12 cellular contexts compared by ENCODE assay signal in the genomic region with DNA sequence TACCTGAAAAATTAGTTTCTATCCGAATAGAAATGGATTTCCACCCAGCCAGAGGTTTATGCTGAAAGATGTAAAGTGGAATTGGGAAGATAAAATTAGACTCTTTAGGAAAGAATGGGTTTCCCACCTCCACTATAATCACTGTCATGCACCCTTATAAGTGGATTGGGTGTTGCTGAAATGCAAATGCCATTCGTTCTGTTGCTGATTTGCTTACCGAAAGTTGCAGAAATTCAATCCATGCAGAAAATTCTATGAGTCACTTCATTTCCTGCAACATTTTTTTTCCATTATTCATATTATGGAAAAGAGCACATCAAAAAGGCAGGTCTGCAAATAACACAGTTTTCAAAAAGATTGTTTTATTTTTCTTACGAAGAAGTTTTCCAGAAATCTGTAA.
DNase-seq lines count a peak whose midpoint lies in the region; ATAC-seq and TF ChIP-seq lines count a peak whose summit lies in the region.
"Had no signal": no experiment of that assay in that cellular context is flagged by ENCODE, and none has a peak within 500 bp of the region (broad histone marks: within the 10 kb centered on the region; RNA-seq: fewer than 3 reads in every experiment).

No MANE protein-coding gene starts in this region.

- H3K27ac ChIP-seq in left ventricle myocardium inferior (replicated peaks) (peak overlapping the region; percentile 72), right cardiac atrium (ENCODE audit: low read length) (no peak overlapping the region), angular gyrus (ENCODE audit: low read depth, low read length) (peak overlapping the region; percentile 76), OCI-LY7 (ENCODE audit: low read depth, low read length, poor library complexity, severe bottlenecking) (no peak overlapping the region)
- H3K27ac ChIP-seq: C4-2B, Peyer's patch, vagina had no signal

- intact Hi-C loops in left ventricle myocardium inferior (cut with micrococcal nuclease) (no loop called here), right cardiac atrium (cut with DNase I) (no loop called here), OCI-LY7 (cut with micrococcal nuclease; ENCODE audit: unreplicated experiment) (no loop called here)

- CTCF ChIA-PET in OCI-LY7 (lab: Charles Lee; ENCODE audit: unreplicated experiment): no interaction called here

- no peaks in the 10 kb centered on the region for H4K20me1 ChIP-seq in OCI-LY7 (ENCODE audit: insufficient read depth, low read length)

- H3K9me2 ChIP-seq in OCI-LY7 (ENCODE audit: insufficient read depth, low read length): no peaks in the 10 kb centered on the region

- H3K79me2 ChIP-seq in OCI-LY7 (ENCODE audit: insufficient read depth, low read depth, low read length): no peaks in the 10 kb centered on the region

- POLR2A ChIA-PET in OCI-LY7 (lab: Charles Lee): no interaction called here

- H3K4me1 ChIP-seq in left ventricle myocardium inferior (peaks cover 28% of the 10 kb centered on the region), right cardiac atrium (ENCODE audit: control insufficient read depth, insufficient read depth, low read length) (no peaks in the 10 kb centered on the region), OCI-LY7 (ENCODE audit: insufficient read depth, low read length, poor library complexity, severe bottlenecking) (no peaks in the 10 kb centered on the region)
- H3K4me1 ChIP-seq: Peyer's patch had no signal

- no peak overlapping the region for H3K4me2 ChIP-seq in OCI-LY7 (ENCODE audit: low read length)

- H3K27me3 ChIP-seq in left ventricle myocardium inferior (ENCODE audit: low read depth) (peaks cover 5% of the 10 kb centered on the region), right cardiac atrium (ENCODE audit: control insufficient read depth, insufficient read depth) (no peaks in the 10 kb centered on the region)
- H3K27me3 ChIP-seq: Peyer's patch, vagina had no signal

- H3K4me3 ChIP-seq in left ventricle myocardium inferior (no peak overlapping the region), right cardiac atrium (ENCODE audit: low read length) (no peak overlapping the region), OCI-LY7 (ENCODE audit: low read depth, low read length, poor library complexity, severe bottlenecking) (no peak overlapping the region)
- H3K4me3 ChIP-seq: Peyer's patch, vagina had no signal

- H3K9me3 ChIP-seq in left ventricle myocardium inferior (replicated peaks) (peaks cover 5% of the 10 kb centered on the region), right cardiac atrium (ENCODE audit: control insufficient read depth, low read length) (no peaks in the 10 kb centered on the region), OCI-LY7 (ENCODE audit: low read length) (no peaks in the 10 kb centered on the region)
- H3K9me3 ChIP-seq: Peyer's patch, vagina had no signal

- DNase-seq in left ventricle myocardium inferior (no peak), right cardiac atrium (no peak), foreskin melanocyte (peak; percentile 51), amniotic stem cell (lab: John Stamatoyannopoulos, UW) (no peak), OCI-LY7 (ENCODE audit: low spot score) (no peak), NCI-H2196 treated with DMSO at 0.1 percent for 48 hours (lab: John Stamatoyannopoulos, UW; ENCODE audit: unreplicated experiment) (no peak)
- DNase-seq: activated CD4-positive, alpha-beta T cell treated with anti-CD3 and anti-CD28 coated beads, Interleukin-2, amount 50 U/mL, for 4 hours; Peyer's patch had no signal

- TF ChIP-seq CTCF in left ventricle myocardium inferior (IDR thresholded peaks at IDR 0.05; ENCODE audit: borderline replicate concordance): no peak
- no peak for TF ChIP-seq CTCF in OCI-LY7 (conservative IDR thresholded peaks at IDR 0.05; ENCODE audit: low read length)

- BruUV-seq in OCI-LY7 (replicated peaks; lab: Mats Ljungman, UMichigan): no TSS peak

- no peak overlapping the region for H2AFZ ChIP-seq in OCI-LY7 (ENCODE audit: low read length)

- WGBS in right cardiac atrium: 52% methylated on average over 4 of the region's 4 CpGs

- ATAC-seq in right cardiac atrium (no peak), GM18868 (IDR thresholded peaks at IDR 0.05; ENCODE audit: unreplicated experiment) (no peak)

- no peaks in the 10 kb centered on the region for H3K36me3 ChIP-seq in left ventricle myocardium inferior
- H3K36me3 ChIP-seq in OCI-LY7 (ENCODE audit: insufficient read depth, low read length): no peaks in the 10 kb centered on the region
- H3K36me3 ChIP-seq: Peyer's patch, vagina had no signal

Comparison
In these comparisons a context has a peak if more than half of its experiments do, and no peak if none do; other contexts are left out.
1. H3K27ac ChIP-seq: peak in left ventricle myocardium inferior (single experiment) and angular gyrus (single experiment); none in right cardiac atrium (single experiment) and OCI-LY7 (single experiment).